Comparison of ENCODE assay signal across 17 cellular contexts in the genomic region with DNA sequence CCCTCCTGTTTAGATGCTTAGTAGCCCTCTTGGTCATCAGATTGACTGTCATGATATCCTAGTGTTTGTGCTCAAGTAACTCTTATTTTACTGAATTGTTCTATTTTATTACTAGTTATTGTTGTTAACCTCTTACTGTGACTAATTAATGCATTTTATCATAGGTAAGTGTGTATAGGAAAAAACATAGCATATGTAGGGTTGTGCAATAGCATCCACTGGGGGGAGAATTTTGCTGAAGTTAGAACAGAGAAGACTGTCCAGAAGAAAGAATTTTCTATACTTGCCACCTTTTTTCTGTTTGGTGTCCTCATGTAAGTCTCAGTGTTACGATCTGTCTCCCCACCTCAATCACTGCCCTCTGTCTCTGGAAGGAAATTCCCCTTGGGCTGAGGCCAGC.
"Had no signal": no experiment of that assay in that cellular context is flagged by ENCODE, and none has a peak within 500 bp of the region (broad histone marks: within the 10 kb centered on the region; RNA-seq: fewer than 3 reads in every experiment).

No MANE protein-coding gene starts in this region.

- H3K4me3 Mint-ChIP-seq: stimulated activated naive CD8-positive, alpha-beta T cell treated with anti-CD3 and anti-CD28 coated beads, Interleukin-15, Interleukin-2, amounts not matched to agents 100 ng/mL and 50 ng/mL, for 24 hours had no signal

- DNase-seq: cortex of kidney; dorsolateral prefrontal cortex; effector memory CD4-positive, alpha-beta T cell; heart left ventricle; hippocampal formation; kidney glomerular epithelial cell; naive thymus-derived CD8-positive, alpha-beta T cell; psoas muscle; retina; stimulated activated CD4-positive, alpha-beta T cell treated with anti-CD3 and anti-CD28 coated beads, Interleukin-12 subunit alpha, Interleukin-12 subunit beta, amount 100 ng/mL, for 4 hours; tibial artery; upper lobe of left lung; uterus had no signal

- H3K4me1 ChIP-seq: psoas muscle, tibial artery, uterus had no signal

- H3K4me3 ChIP-seq: dorsolateral prefrontal cortex, heart left ventricle, psoas muscle, tibial artery, upper lobe of left lung, uterus had no signal

- H3K27me3 ChIP-seq: upper lobe of left lung had no signal

- H3K36me3 Mint-ChIP-seq: naive thymus-derived CD8-positive, alpha-beta T cell had no signal

- H3K27ac Mint-ChIP-seq: naive thymus-derived CD8-positive, alpha-beta T cell; stimulated activated naive CD8-positive, alpha-beta T cell treated with anti-CD3 and anti-CD28 coated beads, Interleukin-15, Interleukin-2, amounts not matched to agents 100 ng/mL and 50 ng/mL, for 24 hours had no signal

- H3K27ac ChIP-seq: dorsolateral prefrontal cortex, heart left ventricle, neutrophil, psoas muscle, tibial artery, upper lobe of left lung, uterus had no signal

- ATAC-seq: esophagus mucosa; heart left ventricle; naive thymus-derived CD8-positive, alpha-beta T cell; psoas muscle; sciatic nerve had no signal

- H3K9me3 ChIP-seq: heart left ventricle, neutrophil, psoas muscle, tibial artery, upper lobe of left lung, uterus had no signal

- H3K9me3 Mint-ChIP-seq: naive thymus-derived CD8-positive, alpha-beta T cell; stimulated activated naive CD8-positive, alpha-beta T cell treated with anti-CD3 and anti-CD28 coated beads, Interleukin-15, Interleukin-2, amounts not matched to agents 100 ng/mL and 50 ng/mL, for 24 hours had no signal

- H3K36me3 ChIP-seq: heart left ventricle, neutrophil, tibial artery, upper lobe of left lung, uterus had no signal
